Comparison of ENCODE assay signal across 8 cellular contexts in the genomic region with DNA sequence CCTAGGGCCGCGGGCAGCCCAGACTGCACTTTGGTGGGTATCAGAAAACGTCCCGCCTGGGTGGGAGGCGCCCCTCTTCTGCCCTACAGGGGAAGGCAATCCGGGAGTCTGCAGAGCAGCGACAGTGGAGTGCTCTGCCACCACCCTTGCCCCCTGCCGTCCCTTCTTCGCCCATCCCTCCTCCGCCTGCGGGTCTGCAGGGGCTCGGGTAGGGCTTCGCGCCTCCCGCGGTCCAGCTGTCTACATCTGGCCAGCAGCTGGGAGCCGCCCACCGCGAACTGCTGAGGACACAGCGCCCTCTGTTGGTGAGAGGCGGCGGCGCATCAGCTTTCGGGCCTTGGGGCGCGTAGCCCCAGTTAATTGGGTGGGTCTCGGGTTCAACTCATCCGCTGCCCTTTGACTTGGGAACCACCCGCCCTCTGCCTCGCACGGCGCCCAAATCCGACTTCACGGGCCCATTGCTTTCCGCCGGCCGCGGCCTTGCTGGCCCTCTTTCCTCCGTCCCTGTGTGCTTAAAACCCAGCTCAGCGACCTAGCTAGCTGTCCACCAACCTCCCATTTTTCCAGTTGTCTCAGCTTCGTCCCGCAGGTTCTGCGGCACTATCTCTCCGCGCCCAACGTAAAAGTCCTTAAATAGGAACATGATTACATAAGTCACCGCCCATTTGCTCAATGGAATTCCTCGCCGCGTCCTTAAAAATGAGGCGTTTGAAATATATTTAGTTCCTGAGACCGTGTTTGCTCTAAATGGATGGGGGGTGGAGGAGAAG. TPM values are rescaled to one million over a fixed set of nuclear protein-coding genes. Genes with fewer than 3 reads are reported as not detected.
A peak's percentile ranks its signal among the peaks of the same experiment; 100 is the strongest.
DNase-seq lines count a peak whose midpoint lies in the region; ATAC-seq and TF ChIP-seq lines count a peak whose summit lies in the region.

No MANE protein-coding gene starts in this region.

- peak overlapping the region; percentile 47 for H3K27ac Mint-ChIP-seq in activated naive CD8-positive, alpha-beta T cell treated with anti-CD3 and anti-CD28 coated beads, Interleukin-2, amount 50 U/mL, for 24 hours

- H3K9me2 ChIP-seq in SU-DHL-6 (replicated peaks; ENCODE audit: insufficient read depth, low read length): no peaks in the 10 kb centered on the region

- H3K27me3 Mint-ChIP-seq in activated naive CD8-positive, alpha-beta T cell treated with anti-CD3 and anti-CD28 coated beads, Interleukin-2, amount 50 U/mL, for 24 hours: peaks cover 49% of the 10 kb centered on the region

- no peaks in the 10 kb centered on the region for H3K9me3 ChIP-seq in HUES6 (ENCODE audit: control insufficient read depth, insufficient read depth, low read depth, low read length)
- H3K9me3 ChIP-seq in SU-DHL-6 (ENCODE audit: insufficient read depth, low read length): no peaks in the 10 kb centered on the region
- no peaks in the 10 kb centered on the region for H3K9me3 ChIP-seq in right cardiac atrium (ENCODE audit: control insufficient read depth, low read length)

- no peaks in the 10 kb centered on the region for H3K9me3 Mint-ChIP-seq in activated naive CD8-positive, alpha-beta T cell treated with anti-CD3 and anti-CD28 coated beads, Interleukin-2, amount 50 U/mL, for 24 hours

- H3K36me3 ChIP-seq in HUES6 (ENCODE audit: control insufficient read depth, insufficient read depth, low read length) (no peaks in the 10 kb centered on the region), SU-DHL-6 (ENCODE audit: low read length) (no peaks in the 10 kb centered on the region)

- H3F3A ChIP-seq in SU-DHL-6 (ENCODE audit: insufficient read depth): peaks cover 39% of the 10 kb centered on the region

- H3K4me3 Mint-ChIP-seq in activated naive CD8-positive, alpha-beta T cell treated with anti-CD3 and anti-CD28 coated beads, Interleukin-2, amount 50 U/mL, for 24 hours: peak overlapping the region; percentile 66

- peak overlapping the region; percentile 88 for H3K4me2 ChIP-seq in SU-DHL-6 (ENCODE audit: low read depth, low read length, poor library complexity, severe bottlenecking)

- ATAC-seq in GM19351 (IDR thresholded peaks at IDR 0.05; ENCODE audit: unreplicated experiment) (peak; percentile 36), right cardiac atrium (peak; percentile 76 to 81), GM19328 (IDR thresholded peaks at IDR 0.05; ENCODE audit: unreplicated experiment) (no peak)
- ATAC-seq in activated naive CD8-positive, alpha-beta T cell treated with anti-CD3 and anti-CD28 coated beads, Interleukin-2, amount 50 U/mL, for 24 hours: peak; percentile 13

- peak; percentile 74 for TF ChIP-seq CTCF in SU-DHL-6 (IDR thresholded peaks at IDR 0.05; ENCODE audit: insufficient read depth, low read length, poor library complexity, severe bottlenecking)

- no peak overlapping the region for H2AFZ ChIP-seq in SU-DHL-6 (ENCODE audit: low read depth, low read length, severe bottlenecking)

- H3K79me2 ChIP-seq in SU-DHL-6 (ENCODE audit: insufficient read depth, low read length): no peaks in the 10 kb centered on the region; the same call in 1 of the 2 replicates

- peaks cover 50% of the 10 kb centered on the region for H3K4me1 Mint-ChIP-seq in activated naive CD8-positive, alpha-beta T cell treated with anti-CD3 and anti-CD28 coated beads, Interleukin-2, amount 50 U/mL, for 24 hours

- H3K4me3 ChIP-seq in HUES6 (ENCODE audit: low read depth, low read length): peak overlapping the region; percentile 28
- H3K4me3 ChIP-seq in SU-DHL-6 (ENCODE audit: insufficient read depth, low read length, poor library complexity, severe bottlenecking): no peak overlapping the region
- H3K4me3 ChIP-seq in right cardiac atrium (ENCODE audit: low read length): no peak overlapping the region

- intact Hi-C loops in right cardiac atrium (cut with DNase I): no loop called here

- H4K20me1 ChIP-seq in SU-DHL-6 (ENCODE audit: low read depth, low read length): no peaks in the 10 kb centered on the region

- H3K4me1 ChIP-seq in HUES6 (ENCODE audit: control insufficient read depth, insufficient read depth, low read length) (peaks cover 37% of the 10 kb centered on the region), right cardiac atrium (ENCODE audit: control insufficient read depth, insufficient read depth, low read length) (peaks cover under 1% of the 10 kb centered on the region)

- peaks cover 94% of the 10 kb centered on the region for H3K27me3 ChIP-seq in HUES6 (ENCODE audit: control insufficient read depth, insufficient read depth, low read length)
- H3K27me3 ChIP-seq in SU-DHL-6 (ENCODE audit: low read length): no peaks in the 10 kb centered on the region
- H3K27me3 ChIP-seq in right cardiac atrium (ENCODE audit: control insufficient read depth, insufficient read depth): no peaks in the 10 kb centered on the region

- H3K36me3 Mint-ChIP-seq in activated naive CD8-positive, alpha-beta T cell treated with anti-CD3 and anti-CD28 coated beads, Interleukin-2, amount 50 U/mL, for 24 hours (ENCODE audit: low read depth): no peaks in the 10 kb centered on the region

- H3K27ac ChIP-seq in HUES6 (ENCODE audit: low read depth, low read length): no peak overlapping the region
- peak overlapping the region; percentile 96 for H3K27ac ChIP-seq in SU-DHL-6 (ENCODE audit: low read depth, low read length)
- H3K27ac ChIP-seq in right cardiac atrium (ENCODE audit: low read length): no peak overlapping the region

- DNase-seq in CD1c-positive myeloid dendritic cell (ENCODE audit: extremely low spot score): peak; percentile 81
- peak; percentile 90 for DNase-seq in activated naive CD8-positive, alpha-beta T cell treated with anti-CD3 and anti-CD28 coated beads, Interleukin-2, amount 50 U/mL, for 24 hours
- peak; percentile 75 to 91 (median 89) for DNase-seq in right cardiac atrium
- peak; percentile 68 to 78 for DNase-seq in stimulated activated CD4-positive, alpha-beta T cell treated with anti-CD3 and anti-CD28 coated beads, Interleukin-15, amount 100 ng/mL, for 1 hour (ENCODE audit: low read depth in 1 of 2, low spot score in 1 of 2)

- WGBS in right cardiac atrium: 2% methylated on average over 52 of the region's 52 CpGs

- no peak overlapping the region for H3K9ac ChIP-seq in HUES6 (ENCODE audit: low read length)
- peak overlapping the region; percentile 64 for H3K9ac ChIP-seq in SU-DHL-6 (ENCODE audit: low read length)

RNA-seq across cellular contexts. Expression of gene WNT10A, which starts 17.6 kb away (rescaled TPM):
- not detected for total RNA-seq in right cardiac atrium
- not detected for polyA plus RNA-seq in right cardiac atrium

RNA-seq across cellular contexts. Expression of gene WNT6, which starts 38.7 kb away (rescaled TPM):
- 1 to 10 TPM in 3 of 4 donors, under 1 TPM in 1; 0.86 to 2.1 (median 1.2) TPM for total RNA-seq in right cardiac atrium
- 1.7 TPM for polyA plus RNA-seq in right cardiac atrium
